ENCODE assay signal across 7 cellular contexts in genomic region chrX:119604778-119605177, GRCh38. TPM values are rescaled to one million over a fixed set of nuclear protein-coding genes. Genes with fewer than 3 reads are reported as not detected.
DNase-seq lines count a peak whose midpoint lies in the region; ATAC-seq, FAIRE-seq and TF ChIP-seq lines count a peak whose summit lies in the region.

No MANE protein-coding gene starts in this region.

- H3K9me3 ChIP-seq in OCI-LY7 (ENCODE audit: low read length): no peaks in the 10 kb centered on the region
- no peaks in the 10 kb centered on the region for H3K9me3 ChIP-seq in endocrine pancreas (ENCODE audit: control insufficient read depth, low read length)

- H3K4me2 ChIP-seq in OCI-LY7 (ENCODE audit: low read length): peak overlapping the region; percentile 80

- no TSS peak for BruUV-seq in OCI-LY7 (replicated peaks; lab: Mats Ljungman, UMichigan)

- H3K9ac ChIP-seq in endocrine pancreas (ENCODE audit: control insufficient read depth, insufficient read depth, low read length): peak overlapping the region; percentile 27

- ATAC-seq in GM19455 (IDR thresholded peaks at IDR 0.05; ENCODE audit: unreplicated experiment) (no peak), GM21576 (IDR thresholded peaks at IDR 0.05; ENCODE audit: unreplicated experiment) (no peak)

- POLR2A ChIA-PET in OCI-LY7 (lab: Charles Lee): interaction anchor here (0.7 to 1.2 kb wide), 2 partner anchors 13 to 16 kb away, joined by 3 to 4 read pairs; no protein-coding TSS in a partner anchor

- H3K4me3 ChIP-seq in OCI-LY7 (ENCODE audit: low read depth, low read length, poor library complexity, severe bottlenecking): peak overlapping the region; percentile 90
- peak overlapping the region; percentile 57 for H3K4me3 ChIP-seq in endocrine pancreas (ENCODE audit: control insufficient read depth, insufficient read depth, low read length)
- H3K4me3 ChIP-seq in retinal pigment epithelial cell (ENCODE audit: low read length): peak overlapping the region; percentile 83

- no peak overlapping the region for H3K27ac ChIP-seq in OCI-LY7 (ENCODE audit: low read depth, low read length, poor library complexity, severe bottlenecking)

- no peak for TF ChIP-seq POLR2A in GM12891 (IDR thresholded peaks at IDR 0.05; ENCODE audit: low read depth, low read length)

- peak; percentile 41 for FAIRE-seq in GM12891 (lab: Jason Lieb, UNC)

- H3K79me2 ChIP-seq in OCI-LY7 (ENCODE audit: insufficient read depth, low read depth, low read length): peaks cover 57% of the 10 kb centered on the region

- no peaks in the 10 kb centered on the region for H3K9me2 ChIP-seq in OCI-LY7 (ENCODE audit: insufficient read depth, low read length)

- TF ChIP-seq CTCF in OCI-LY7 (conservative IDR thresholded peaks at IDR 0.05; ENCODE audit: low read length): no peak
- TF ChIP-seq CTCF in retinal pigment epithelial cell (conservative IDR thresholded peaks at IDR 0.05; ENCODE audit: low read depth, low read length): no peak

- no peak overlapping the region for H2AFZ ChIP-seq in OCI-LY7 (ENCODE audit: low read length)

- intact Hi-C loops in OCI-LY7 (cut with micrococcal nuclease; ENCODE audit: unreplicated experiment): loop anchor here (5.0 to 10.0 kb wide), 2 partner anchors 88 to 150 kb away; partner anchors contain the start of genes SEPTIN6 and SOWAHD

- DNase-seq in GM12891 (ENCODE audit: insufficient read length, low spot score) (no peak), OCI-LY7 (ENCODE audit: low spot score) (no peak), retinal pigment epithelial cell (ENCODE audit: low read depth) (no peak), NCI-H226 (no peak)

- no peaks in the 10 kb centered on the region for H3K27me3 ChIP-seq in endocrine pancreas (ENCODE audit: control insufficient read depth, insufficient read depth, low read length)

- H3K36me3 ChIP-seq in OCI-LY7 (ENCODE audit: insufficient read depth, low read length): peaks cover 38% of the 10 kb centered on the region
- no peaks in the 10 kb centered on the region for H3K36me3 ChIP-seq in endocrine pancreas (ENCODE audit: control insufficient read depth, insufficient read depth, low read length)

- H3K4me1 ChIP-seq in OCI-LY7 (ENCODE audit: insufficient read depth, low read length, poor library complexity, severe bottlenecking) (peaks cover 24% of the 10 kb centered on the region), endocrine pancreas (ENCODE audit: control insufficient read depth, insufficient read depth, low read length) (no peaks in the 10 kb centered on the region)

- CTCF ChIA-PET in OCI-LY7 (lab: Charles Lee; ENCODE audit: unreplicated experiment): no interaction called here

- no peaks in the 10 kb centered on the region; the same call in 1 of the 2 replicates for H4K20me1 ChIP-seq in OCI-LY7 (ENCODE audit: insufficient read depth, low read length)

TF ChIP-seq in GM12891, 5 proteins besides CTCF, POLR2A, EP300 and RAD21:
- TF ChIP-seq TAF1 (IDR thresholded peaks at IDR 0.05; ENCODE audit: low read depth, low read length) (no peak), SPI1 (IDR thresholded peaks at IDR 0.05; ENCODE audit: low read depth, low read length) (no peak), POLR2AphosphoS5 (IDR thresholded peaks at IDR 0.05; ENCODE audit: low read depth, low read length) (no peak), PAX5 (IDR thresholded peaks at IDR 0.05; ENCODE audit: insufficient read depth, low read length, severe bottlenecking) (no peak), POU2F2 (IDR thresholded peaks at IDR 0.05; ENCODE audit: low read depth, low read length) (no peak)

RNA-seq across cellular contexts. Expression of gene NKRF, which starts 1.4 kb away (rescaled TPM):
- polyA plus RNA-seq in GM12891 (2012; ENCODE audit: low read depth, missing spikeins): 7.9 TPM
- 10.7 and 11.9 TPM in 2 replicates for total RNA-seq in OCI-LY7 (2014; rRNA removed; shearing (Covaris generic))
- 19.3 and 20.7 TPM in 2 replicates for total RNA-seq in OCI-LY7 (2022)

RNA-seq across cellular contexts. Expression of gene UBE2A, which starts 30.4 kb away (rescaled TPM):
- 40.8 TPM for polyA plus RNA-seq in GM12891 (2012; ENCODE audit: low read depth, missing spikeins)
- total RNA-seq in OCI-LY7 (2014; rRNA removed; shearing (Covaris generic)): 21.8 and 30.0 TPM in 2 replicates
- 56.0 and 59.9 TPM in 2 replicates for total RNA-seq in OCI-LY7 (2022)

RNA-seq across cellular contexts. Expression of gene STEEP1, which starts 39.6 kb away (rescaled TPM):
- polyA plus RNA-seq in GM12891 (2012; ENCODE audit: low read depth, missing spikeins): 23.6 TPM
- 37.2 and 50.7 TPM in 2 replicates for total RNA-seq in OCI-LY7 (2014; rRNA removed; shearing (Covaris generic))
- 26.7 and 28.1 TPM in 2 replicates for total RNA-seq in OCI-LY7 (2022)
